Comparison of ENCODE assay signal across 8 cellular contexts in genomic region chr1:93446837-93447451, GRCh38. TPM values are rescaled to one million over a fixed set of nuclear protein-coding genes. Genes with fewer than 3 reads are reported as not detected.
A peak's percentile ranks its signal among the peaks of the same experiment; 100 is the strongest.
DNase-seq lines count a peak whose midpoint lies in the region; ATAC-seq and TF ChIP-seq lines count a peak whose summit lies in the region.

No MANE protein-coding gene starts in this region.

- no peaks in the 10 kb centered on the region for H3K36me3 ChIP-seq in esophagus muscularis mucosa

- no peak for TF ChIP-seq POLR2A in esophagus muscularis mucosa (IDR thresholded peaks at IDR 0.05; ENCODE audit: low read depth)

- H3K4me1 ChIP-seq in esophagus muscularis mucosa, result peaks cover 0 to 29% (median 27%) of the 10 kb centered on the region in 4 donors

- H3K9me3 Mint-ChIP-seq in T-cell (no peaks in the 10 kb centered on the region), nephron (no peaks in the 10 kb centered on the region)

- H3K27ac Mint-ChIP-seq in T-cell (no peak overlapping the region), nephron (peak overlapping the region; percentile 90 to 99 (median 95))

- intact Hi-C loops in esophagus muscularis mucosa (cut with DNase I), result no loop called here

- whole genome bisulfite sequencing in esophagus muscularis mucosa, result 51% methylated on average over 15 of the region's 16 CpGs

- H3K27me3 Mint-ChIP-seq in T-cell, result peaks cover 24 to 40% of the 10 kb centered on the region in 2 donors
- peaks cover 3% of the 10 kb centered on the region for H3K27me3 Mint-ChIP-seq in nephron (ENCODE audit: low read depth)

- TF ChIP-seq CTCF in esophagus muscularis mucosa (IDR thresholded peaks at IDR 0.05) (no peak), nephron (IDR thresholded peaks at IDR 0.05; ENCODE audit: unreplicated experiment in 3 of 3) (no peak)

- H3K4me3 Mint-ChIP-seq in T-cell, result peak overlapping the region; percentile 89 to 95 (median 91)
- H3K4me3 Mint-ChIP-seq in nephron, result peak overlapping the region; percentile 98

- H3K27me3 ChIP-seq in esophagus muscularis mucosa, result peaks cover 0 to 11% (median 0%) of the 10 kb centered on the region in 4 donors

- ATAC-seq in T-cell (replicated peaks in 1 of 4), result no peak
- no peak for ATAC-seq in GM21786 (IDR thresholded peaks at IDR 0.05; ENCODE audit: unreplicated experiment)

- DNase-seq in CMK (ENCODE audit: low read depth) (peak; percentile 94), M059J (ENCODE audit: low read depth) (peak; percentile 55), T-cell (peak in 3 of 34 experiments; percentile 9 to 21 (median 17)), esophagus muscularis mucosa (ENCODE audit: extremely low spot score) (no peak), KG1 (lab: John Stamatoyannopoulos, UW) (no peak), HK-2 (ENCODE audit: unreplicated experiment) (no peak)

- CTCF ChIA-PET in T-cell (lab: Charles Lee), result interaction anchor here (0.5 to 1.5 kb wide), 5 partner anchors 13 to 685 kb away, joined by 3 to 6 read pairs (median 3); no protein-coding TSS in a partner anchor

- POLR2A ChIA-PET in T-cell (lab: Charles Lee), result interaction anchor here in 1 of 2 donors (0.5 kb wide), 1 partner anchor 958 kb away, joined by 3 read pairs; no protein-coding TSS in a partner anchor

- H3K4me1 Mint-ChIP-seq in T-cell (peaks cover 15 to 24% (median 23%) of the 10 kb centered on the region in 3 donors), nephron (peaks cover 31% of the 10 kb centered on the region)

- TF ChIP-seq EP300 in esophagus muscularis mucosa (IDR thresholded peaks at IDR 0.05), result no peak

- no peaks in the 10 kb centered on the region for H3K9me3 ChIP-seq in esophagus muscularis mucosa

- peak overlapping the region in 2 of 4 donors; percentile 48 to 80 for H3K27ac ChIP-seq in esophagus muscularis mucosa (replicated peaks in 1 of 4)

- H3K4me3 ChIP-seq in esophagus muscularis mucosa, result peak overlapping the region; percentile 84 to 98 (median 92)

- H3K36me3 Mint-ChIP-seq in T-cell (no peaks in the 10 kb centered on the region), nephron (ENCODE audit: low read depth) (no peaks in the 10 kb centered on the region)

RNA-seq across cellular contexts. Expression of gene FNBP1L, which starts 1.0 kb away (rescaled TPM):
- total RNA-seq in M059J (2014; rRNA removed; shearing (Covaris generic)), result 18.7 and 21.7 TPM in 2 replicates
- total RNA-seq in T-cell (1 to 10 TPM; 1.2 to 3.2 (median 1.6) TPM), esophagus muscularis mucosa (10 to 100 TPM in 3 of 4 donors, 1 to 10 TPM in 1; 9.6 to 23.1 (median 15.5) TPM)

Comparison
In these comparisons a context has a peak if more than half of its experiments do, and no peak if none do; other contexts are left out.
1. DNase-seq: peak in CMK (single experiment) and M059J (single experiment); none in esophagus muscularis mucosa (single experiment), KG1 (single experiment) and HK-2 (single experiment).
2. H3K27ac Mint-ChIP-seq: peak in nephron (3 of 3); none in T-cell (0 of 2).